In the genomic region with DNA sequence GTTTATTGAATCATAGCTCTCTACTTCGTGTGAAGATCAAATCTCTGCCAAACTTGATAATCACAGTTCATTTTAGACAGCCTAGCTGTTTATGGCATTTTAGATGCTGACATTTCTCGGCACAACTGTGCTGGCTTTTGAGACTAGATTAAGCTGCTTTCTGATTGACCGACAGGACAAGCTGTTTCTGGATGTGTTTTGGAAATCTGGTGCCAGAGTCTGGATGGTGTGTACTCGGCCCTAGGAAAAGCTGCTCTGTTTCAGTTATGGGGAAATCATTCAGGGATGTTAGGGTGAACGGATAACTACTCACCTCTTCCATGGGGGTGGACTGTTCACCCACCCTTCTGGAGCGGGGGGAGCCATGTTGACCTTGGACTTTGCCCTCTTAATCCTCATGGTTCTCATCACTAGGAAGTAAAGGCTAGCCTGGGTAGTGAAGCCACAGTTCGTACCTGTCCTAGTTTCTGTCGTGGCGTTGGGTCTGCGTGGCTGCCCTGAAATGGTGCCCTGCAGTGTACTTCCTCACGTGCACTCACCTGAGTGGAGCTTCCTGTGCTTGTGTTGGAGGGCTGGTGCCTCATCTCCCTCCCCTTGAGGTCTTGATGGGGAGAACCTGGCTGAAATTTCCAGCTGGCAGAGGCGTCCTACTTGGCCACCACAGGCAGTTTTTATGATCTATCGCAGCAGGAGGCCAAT, we compare ENCODE assay signal across 20 cellular contexts. TPM values are rescaled to one million over a fixed set of nuclear protein-coding genes. Genes with fewer than 3 reads are reported as not detected.
DNase-seq lines count a peak whose midpoint lies in the region; ATAC-seq, FAIRE-seq and TF ChIP-seq lines count a peak whose summit lies in the region.
"Had no signal": no experiment of that assay in that cellular context is flagged by ENCODE, and none has a peak within 500 bp of the region (broad histone marks: within the 10 kb centered on the region; RNA-seq: fewer than 3 reads in every experiment).

No MANE protein-coding gene starts in this region.

- H3K9me3 ChIP-seq in K562 (replicated peaks; ENCODE audit: control insufficient read depth, insufficient read depth, low read depth, low read length), result no peaks in the 10 kb centered on the region
- no peaks in the 10 kb centered on the region for H3K9me3 ChIP-seq in right cardiac atrium (ENCODE audit: control insufficient read depth, low read length)
- H3K9me3 ChIP-seq: BE2C had no signal

- no peak for ATAC-seq in K562
- ATAC-seq in right cardiac atrium, result peak; percentile 31 to 54
- no peak for ATAC-seq in stimulated activated naive B cell treated with anti-CD40 and anti-IgM and Interleukin-4, amounts not matched to agents 10 μg/mL and 1 μg/mL and 100 μg/mL, for 72 hours (replicated peaks)
- ATAC-seq in T-cell (replicated peaks in 1 of 4), result no peak

- peaks cover 5 to 12% of the 10 kb centered on the region in 2 donors for H3K4me1 Mint-ChIP-seq in stimulated activated naive B cell treated with anti-CD40 and anti-IgM and Interleukin-4, amounts not matched to agents 10 μg/mL and 1 μg/mL and 100 μg/mL, for 72 hours
- H3K4me1 Mint-ChIP-seq in Calu3 (ENCODE audit: low read depth, unreplicated experiment), result no peaks in the 10 kb centered on the region
- no peaks in the 10 kb centered on the region for H3K4me1 Mint-ChIP-seq in T-cell
- no peaks in the 10 kb centered on the region for H3K4me1 Mint-ChIP-seq in activated CD4-positive, alpha-beta memory T cell treated with anti-CD3 and anti-CD28 coated beads, Interleukin-2, amount 10 ng/mL, durations not matched to agents 7 days and 5 days
- H3K4me1 Mint-ChIP-seq: CD8-positive, alpha-beta memory T cell had no signal

- H3K4me3 ChIP-seq in K562, result no peak overlapping the region
- no peak overlapping the region for H3K4me3 ChIP-seq in right cardiac atrium (ENCODE audit: low read length)

- TF ChIP-seq RAD21 in K562 (CRISPR knock-in tag; conservative IDR thresholded peaks at IDR 0.05 in 1 of 2, IDR thresholded peaks at IDR 0.05 in 1 of 2), result no peak

- no peak overlapping the region for H3K9ac ChIP-seq in K562 (ENCODE audit: insufficient read depth in 1 of 2, low read depth in 2 of 2, low read length in 2 of 2)

- H3K36me3 Mint-ChIP-seq in stimulated activated naive B cell treated with anti-CD40 and anti-IgM and Interleukin-4, amounts not matched to agents 10 μg/mL and 1 μg/mL and 100 μg/mL, for 72 hours, result peaks cover 0 to 3% of the 10 kb centered on the region in 2 donors
- H3K36me3 Mint-ChIP-seq in Calu3 (ENCODE audit: insufficient read depth, unreplicated experiment), result no peaks in the 10 kb centered on the region
- no peaks in the 10 kb centered on the region for H3K36me3 Mint-ChIP-seq in T-cell
- no peaks in the 10 kb centered on the region for H3K36me3 Mint-ChIP-seq in activated CD4-positive, alpha-beta memory T cell treated with anti-CD3 and anti-CD28 coated beads, Interleukin-2, amount 10 ng/mL, durations not matched to agents 7 days and 5 days (ENCODE audit: low read depth)
- H3K36me3 Mint-ChIP-seq: CD8-positive, alpha-beta memory T cell had no signal

- H3K36me3 ChIP-seq in K562 (ENCODE audit: control insufficient read depth, insufficient read depth, low read length), result no peaks in the 10 kb centered on the region
- H3K36me3 ChIP-seq: BE2C had no signal

- in situ Hi-C loops in K562 (cut with MboI), result no loop called here

- H3K4me1 ChIP-seq in K562 (replicated peaks in 1 of 2; ENCODE audit: control insufficient read depth in 2 of 2, insufficient read depth in 2 of 2, low read length in 2 of 2) (no peaks in the 10 kb centered on the region; a peak in 1 of 5 replicates), right cardiac atrium (ENCODE audit: control insufficient read depth, insufficient read depth, low read length) (peaks cover 5% of the 10 kb centered on the region)
- H3K4me1 ChIP-seq: BE2C had no signal

- no peak for TF ChIP-seq POLR2A in K562 (conservative IDR thresholded peaks at IDR 0.05)

- no peaks in the 10 kb centered on the region for H4K20me1 ChIP-seq in K562 (replicated peaks; ENCODE audit: control insufficient read depth, insufficient read depth, low read length)

- no peak overlapping the region for H3K4me3 Mint-ChIP-seq in stimulated activated naive B cell treated with anti-CD40 and anti-IgM and Interleukin-4, amounts not matched to agents 10 μg/mL and 1 μg/mL and 100 μg/mL, for 72 hours
- no peak overlapping the region for H3K4me3 Mint-ChIP-seq in Calu3 (ENCODE audit: low read depth, unreplicated experiment)
- no peak overlapping the region for H3K4me3 Mint-ChIP-seq in T-cell
- no peak overlapping the region for H3K4me3 Mint-ChIP-seq in activated CD4-positive, alpha-beta memory T cell treated with anti-CD3 and anti-CD28 coated beads, Interleukin-2, amount 10 ng/mL, durations not matched to agents 7 days and 5 days
- H3K4me3 Mint-ChIP-seq: CD8-positive, alpha-beta memory T cell had no signal

- BruUV-seq in K562 (replicated peaks; lab: Mats Ljungman, UMichigan) (no TSS peak), Calu3 (replicated peaks; lab: Mats Ljungman, UMichigan) (no TSS peak)

- no peak overlapping the region for H2AFZ ChIP-seq in K562 (ENCODE audit: low read depth, low read length)

- H3K9me1 ChIP-seq in K562 (ENCODE audit: control insufficient read depth, insufficient read depth, low read length), result no peaks in the 10 kb centered on the region

- POLR2A ChIA-PET in K562 (lab: Yijun Ruan, JAX) (interaction anchor here (0.6 to 11.9 kb wide), 2 partner anchors 11 to 62 kb away, joined by 4 to 216 read pairs; a partner anchor contains a TSS), T-cell (lab: Charles Lee) (no interaction called here)
- POLR2A ChIA-PET in activated CD4-positive, alpha-beta memory T cell treated with anti-CD3 and anti-CD28 coated beads, Interleukin-2, amount 10 ng/mL, durations not matched to agents 7 days and 5 days (lab: Charles Lee), result interaction anchor here (1.2 to 1.9 kb wide), 2 partner anchors 13 to 25 kb away, joined by 3 to 5 read pairs; no protein-coding TSS in a partner anchor

- H3K27ac ChIP-seq in K562 (ENCODE audit: extremely low read depth, low read depth, low read length), result no peak overlapping the region
- peak overlapping the region; percentile 2 for H3K27ac ChIP-seq in right cardiac atrium (ENCODE audit: low read length)
- H3K27ac ChIP-seq: 22Rv1 had no signal

- H3K27me3 Mint-ChIP-seq in stimulated activated naive B cell treated with anti-CD40 and anti-IgM and Interleukin-4, amounts not matched to agents 10 μg/mL and 1 μg/mL and 100 μg/mL, for 72 hours, result peaks cover 7 to 23% of the 10 kb centered on the region in 2 donors
- peaks cover 27% of the 10 kb centered on the region for H3K27me3 Mint-ChIP-seq in Calu3 (ENCODE audit: unreplicated experiment)
- H3K27me3 Mint-ChIP-seq in T-cell, result peaks cover 0 to 2% of the 10 kb centered on the region in 2 donors
- no peaks in the 10 kb centered on the region for H3K27me3 Mint-ChIP-seq in activated CD4-positive, alpha-beta memory T cell treated with anti-CD3 and anti-CD28 coated beads, Interleukin-2, amount 10 ng/mL, durations not matched to agents 7 days and 5 days

- H3K27me3 ChIP-seq in K562 (ENCODE audit: control insufficient read depth in 2 of 2, insufficient read depth in 2 of 2, low read length in 2 of 2) (peaks cover 31 to 68% of the 10 kb centered on the region in 2 experiments; a peak in 4 of 5 replicates), right cardiac atrium (ENCODE audit: control insufficient read depth, insufficient read depth) (no peaks in the 10 kb centered on the region)
- H3K27me3 ChIP-seq: BE2C had no signal

- peaks cover 0 to 4% of the 10 kb centered on the region in 2 donors for H3K9me3 Mint-ChIP-seq in stimulated activated naive B cell treated with anti-CD40 and anti-IgM and Interleukin-4, amounts not matched to agents 10 μg/mL and 1 μg/mL and 100 μg/mL, for 72 hours
- H3K9me3 Mint-ChIP-seq in Calu3 (ENCODE audit: low read depth, unreplicated experiment) (peaks cover 3% of the 10 kb centered on the region), T-cell (no peaks in the 10 kb centered on the region)
- H3K9me3 Mint-ChIP-seq in activated CD4-positive, alpha-beta memory T cell treated with anti-CD3 and anti-CD28 coated beads, Interleukin-2, amount 10 ng/mL, durations not matched to agents 7 days and 5 days, result no peaks in the 10 kb centered on the region
- H3K9me3 Mint-ChIP-seq: CD8-positive, alpha-beta memory T cell had no signal

- CTCF ChIA-PET in K562 (lab: Yijun Ruan, JAX; ENCODE audit: low intra/inter-chr PET ratio) (no interaction called here), Calu3 (lab: Charles Lee) (no interaction called here), T-cell (lab: Charles Lee) (no interaction called here)
- CTCF ChIA-PET in activated CD4-positive, alpha-beta memory T cell treated with anti-CD3 and anti-CD28 coated beads, Interleukin-2, amount 10 ng/mL, durations not matched to agents 7 days and 5 days (lab: Charles Lee), result interaction anchor here (0.8 to 1.2 kb wide), 3 partner anchors 13 to 381 kb away, joined by 3 read pairs; no protein-coding TSS in a partner anchor

- TF ChIP-seq EP300 in K562 (IDR thresholded peaks at IDR 0.05; ENCODE audit: low read length), result no peak

- H3K27ac Mint-ChIP-seq in stimulated activated naive B cell treated with anti-CD40 and anti-IgM and Interleukin-4, amounts not matched to agents 10 μg/mL and 1 μg/mL and 100 μg/mL, for 72 hours, result peak overlapping the region; percentile 56
- H3K27ac Mint-ChIP-seq in Calu3 (ENCODE audit: unreplicated experiment), result no peak overlapping the region
- H3K27ac Mint-ChIP-seq in T-cell, result no peak overlapping the region
- no peak overlapping the region for H3K27ac Mint-ChIP-seq in activated CD4-positive, alpha-beta memory T cell treated with anti-CD3 and anti-CD28 coated beads, Interleukin-2, amount 10 ng/mL, durations not matched to agents 7 days and 5 days
- H3K27ac Mint-ChIP-seq: CD8-positive, alpha-beta memory T cell had no signal

- DNase-seq in NCI-H146 (lab: John Stamatoyannopoulos, UW), result peak; percentile 10
- DNase-seq in NCI-H146 treated with DMSO at 0.1 percent for 48 hours (lab: John Stamatoyannopoulos, UW; ENCODE audit: unreplicated experiment), result no peak
- no peak for DNase-seq in K562 (ENCODE audit: extremely low read depth in 1 of 4, low spot score in 3 of 4)
- DNase-seq in right cardiac atrium, result no peak
- no peak for DNase-seq in stimulated activated naive B cell treated with anti-CD40 and anti-IgM and Interleukin-4, amounts not matched to agents 10 μg/mL and 1 μg/mL and 100 μg/mL, for 72 hours
- no peak for DNase-seq in Calu3
- no peak for DNase-seq in T-cell
- DNase-seq in activated CD4-positive, alpha-beta memory T cell treated with anti-CD3 and anti-CD28 coated beads, Interleukin-2, amount 10 ng/mL, durations not matched to agents 7 days and 5 days, result no peak
- DNase-seq: BE2C; CD8-positive, alpha-beta memory T cell; DMS79 treated with DMSO at 0.1 percent for 48 hours; HCEC 1CT; KBM-7; NCI-H1417; NCI-H2029; NCI-H2171; NCI-H446; NCI-H69; RPMI8226 had no signal

- TF ChIP-seq CTCF in K562 (IDR thresholded peaks at IDR 0.05 in 2 of 3, conservative IDR thresholded peaks at IDR 0.05 in 1 of 3; ENCODE audit: insufficient read depth in 2 of 3, low read depth in 1 of 3, low read length in 3 of 3) (no peak), Calu3 (IDR thresholded peaks at IDR 0.05; ENCODE audit: unreplicated experiment) (no peak)

- no peaks in the 10 kb centered on the region for H3K79me2 ChIP-seq in K562 (ENCODE audit: control insufficient read depth, insufficient read depth, low read length)

- peak; percentile 44 for FAIRE-seq in K562 (lab: Jason Lieb, UNC)

- intact Hi-C loops in K562 (cut with micrococcal nuclease) (no loop called here), right cardiac atrium (cut with DNase I) (no loop called here), Calu3 (cut with micrococcal nuclease; ENCODE audit: unreplicated experiment) (no loop called here)

- no peak overlapping the region for H3K4me2 ChIP-seq in K562 (ENCODE audit: insufficient read depth, low read length)

- WGBS in K562 (ENCODE audit: insufficient coverage, low coverage, missing lambda C conversion rate), result 4% methylated on average over 13 of the region's 13 CpGs
- WGBS in right cardiac atrium, result 68% methylated on average over 13 of the region's 13 CpGs

RNA-seq across cellular contexts. Expression of a gene that starts 13.7 kb away (rescaled TPM):
- total RNA-seq in K562 (2011; cell fraction: chromatin; rRNA removed; ENCODE audit: low replicate concordance), result 72.4 and 125 TPM in 2 replicates
- 75.3 and 90.2 TPM in 2 replicates for total RNA-seq in K562 (2011; cell fraction: nucleolus; rRNA removed)
- total RNA-seq in K562 (2011; cell fraction: nucleoplasm; rRNA removed), result 64.2 and 70.3 TPM in 2 replicates
- 151 and 154 TPM in 2 replicates for total RNA-seq in K562 (2014; rRNA removed)
- 111 and 112 TPM in 2 replicates for total RNA-seq in K562 (2014; rRNA removed; fragmentation: Illumina TruSeq; extraction: Trizol)
- 120 and 124 TPM in 2 replicates for total RNA-seq in K562 (2015; rRNA removed; fragmentation: Illumina TruSeq; extraction: Trizol)
- 186 and 213 TPM in 2 replicates for total RNA-seq in K562 (2021)
- polyA plus RNA-seq in K562 (2011; rRNA removed), result 140 and 186 TPM in 2 replicates
- 176 and 298 TPM in 2 replicates for polyA plus RNA-seq in K562 (2011; cell fraction: cytosol; rRNA removed)
- 133 and 190 TPM in 2 replicates for polyA plus RNA-seq in K562 (2011; cell fraction: nucleus; rRNA removed)
- 144 and 177 TPM in 2 replicates for polyA plus RNA-seq in K562 (2012)
- polyA plus RNA-seq in K562 (2014; fragmentation: Illumina TruSeq; extraction: Trizol), result 139 and 149 TPM in 2 replicates
- 10 to 100 TPM; 16.1 to 23.0 TPM for polyA plus RNA-seq in K562 (2014; fragmentation: Nextera tagmentation; extraction: Ambion mirVana)
- 120 and 125 TPM in 2 replicates for polyA plus RNA-seq in K562 (2014; rRNA removed)
- polyA minus RNA-seq in K562 (2011; rRNA and poly(A)+ RNA removed), result 188 and 256 TPM in 2 replicates
- polyA minus RNA-seq in K562 (2011; cell fraction: cytosol; rRNA and poly(A)+ RNA removed), result 111 and 132 TPM in 2 replicates
- polyA minus RNA-seq in K562 (2011; cell fraction: nucleus; rRNA and poly(A)+ RNA removed), result 53.7 and 56.2 TPM in 2 replicates
- total RNA-seq in right cardiac atrium, result 100 to 1,000 TPM; 181 to 280 (median 218) TPM
- polyA plus RNA-seq in right cardiac atrium, result 116 TPM
- total RNA-seq in Calu3 (2022), result 188 and 199 TPM in 2 replicates
- total RNA-seq in T-cell, result 100 to 1,000 TPM; 268 to 308 (median 304) TPM
- 100 to 1,000 TPM; 463 to 465 TPM for total RNA-seq in activated CD4-positive, alpha-beta memory T cell treated with anti-CD3 and anti-CD28 coated beads, Interleukin-2, amount 10 ng/mL, durations not matched to agents 7 days and 5 days

Comparison
In these comparisons a context has a peak if more than half of its experiments do, and no peak if none do; other contexts are left out.
1. ATAC-seq: peak in right cardiac atrium (2 of 2); none in K562 (single experiment), stimulated activated naive B cell treated with anti-CD40 and anti-IgM and Interleukin-4, amounts not matched to agents 10 μg/mL and 1 μg/mL and 100 μg/mL, for 72 hours (0 of 2) and T-cell (0 of 4).
2. POLR2A ChIA-PET loops: an anchor here in K562 (0.6 to 11.9 kb wide) and activated CD4-positive, alpha-beta memory T cell treated with anti-CD3 and anti-CD28 coated beads, Interleukin-2, amount 10 ng/mL, durations not matched to agents 7 days and 5 days (1.2 to 1.9 kb wide); none called in T-cell.